Comparison of ENCODE assay signal across 8 cellular contexts in genomic region chr2:85560812-85561279, GRCh38. TPM values are rescaled to one million over a fixed set of nuclear protein-coding genes. Genes with fewer than 3 reads are reported as not detected.
DNase-seq lines count a peak whose midpoint lies in the region; ATAC-seq and TF ChIP-seq lines count a peak whose summit lies in the region.

No MANE protein-coding gene starts in this region.

- H3K36me3 Mint-ChIP-seq in activated T-helper 17 cell treated with anti-CD3 and anti-CD28 coated beads, Interleukin-2, amount 50 U/mL, for 72 hours (ENCODE audit: low read depth): peaks cover 36% of the 10 kb centered on the region

- peak overlapping the region; percentile 66 to 78 for H3K9ac ChIP-seq in stomach smooth muscle (ENCODE audit: low read length in 2 of 2)

- peak overlapping the region; percentile 92 for H3K27ac Mint-ChIP-seq in activated T-helper 17 cell treated with anti-CD3 and anti-CD28 coated beads, Interleukin-2, amount 50 U/mL, for 72 hours

- DNase-seq in iPS-NIHi11 (ENCODE audit: low spot score): peak; percentile 25
- DNase-seq in cerebellum (ENCODE audit: low spot score): no peak
- no peak for DNase-seq in occipital lobe (lab: John Stamatoyannopoulos, UW)
- DNase-seq in iPS-NIHi7 (ENCODE audit: extremely low spot score): no peak

- peaks cover 4% of the 10 kb centered on the region for H3K4me1 Mint-ChIP-seq in activated T-helper 17 cell treated with anti-CD3 and anti-CD28 coated beads, Interleukin-2, amount 50 U/mL, for 72 hours

- H3K27ac ChIP-seq in stomach smooth muscle (ENCODE audit: low read length): peak overlapping the region; percentile 74

- H3K27me3 Mint-ChIP-seq in activated T-helper 17 cell treated with anti-CD3 and anti-CD28 coated beads, Interleukin-2, amount 50 U/mL, for 72 hours: no peaks in the 10 kb centered on the region

- H3K4me1 ChIP-seq in stomach smooth muscle (ENCODE audit: control insufficient read depth, insufficient read depth, low read length): peaks cover 16% of the 10 kb centered on the region

- no peaks in the 10 kb centered on the region for H3K9me3 Mint-ChIP-seq in activated T-helper 17 cell treated with anti-CD3 and anti-CD28 coated beads, Interleukin-2, amount 50 U/mL, for 72 hours

- H3K4me3 ChIP-seq in GM12875 (ENCODE audit: low read depth, low read length) (peak overlapping the region; percentile 57), stomach smooth muscle (ENCODE audit: low read length in 2 of 2) (peak overlapping the region; percentile 78 to 99)

- ATAC-seq in HG02970 (IDR thresholded peaks at IDR 0.05; ENCODE audit: low FRiP score, unreplicated experiment): peak; percentile 2
- peak; percentile 43 for ATAC-seq in activated T-helper 17 cell treated with anti-CD3 and anti-CD28 coated beads, Interleukin-2, amount 50 U/mL, for 72 hours (replicated peaks)

- H3K36me3 ChIP-seq in stomach smooth muscle (ENCODE audit: control insufficient read depth in 2 of 2, insufficient read depth in 2 of 2, low read length in 2 of 2): peaks cover 0 to 14% of the 10 kb centered on the region in 2 donors

- no peaks in the 10 kb centered on the region for H3K9me3 ChIP-seq in stomach smooth muscle (ENCODE audit: control insufficient read depth in 2 of 2, low read length in 2 of 2)

- H3K4me3 Mint-ChIP-seq in activated T-helper 17 cell treated with anti-CD3 and anti-CD28 coated beads, Interleukin-2, amount 50 U/mL, for 72 hours: peak overlapping the region; percentile 93

- H3K27me3 ChIP-seq in stomach smooth muscle (ENCODE audit: control insufficient read depth in 1 of 2, insufficient read depth in 2 of 2, low read length in 2 of 2): no peaks in the 10 kb centered on the region

- no peak for TF ChIP-seq CTCF in GM12875 (IDR thresholded peaks at IDR 0.05; ENCODE audit: borderline replicate concordance, insufficient read depth, low read depth, low read length)

RNA-seq across cellular contexts. Expression of gene GGCX, which starts 0.4 kb away (rescaled TPM):
- 10 to 100 TPM; 21.3 to 21.7 TPM for total RNA-seq in activated T-helper 17 cell treated with anti-CD3 and anti-CD28 coated beads, Interleukin-2, amount 50 U/mL, for 72 hours
- total RNA-seq in cerebellum: 34.1 TPM
- 32.6 TPM for total RNA-seq in occipital lobe

RNA-seq across cellular contexts. Expression of gene VAMP8, which starts 16.5 kb away (rescaled TPM):
- total RNA-seq in activated T-helper 17 cell treated with anti-CD3 and anti-CD28 coated beads, Interleukin-2, amount 50 U/mL, for 72 hours: 100 to 1,000 TPM; 103 to 124 TPM
- 1.6 TPM for total RNA-seq in cerebellum
- total RNA-seq in occipital lobe: 0.94 TPM

RNA-seq across cellular contexts. Expression of gene MAT2A, which starts 21.9 kb away (rescaled TPM):
- total RNA-seq in activated T-helper 17 cell treated with anti-CD3 and anti-CD28 coated beads, Interleukin-2, amount 50 U/mL, for 72 hours: 100 to 1,000 TPM; 214 to 308 TPM
- 144 TPM for total RNA-seq in cerebellum
- total RNA-seq in occipital lobe: 95.1 TPM

RNA-seq across cellular contexts. Expression of gene VAMP5, which starts 23.4 kb away (rescaled TPM):
- 10 to 100 TPM; 36.8 to 51.2 TPM for total RNA-seq in activated T-helper 17 cell treated with anti-CD3 and anti-CD28 coated beads, Interleukin-2, amount 50 U/mL, for 72 hours
- 6.7 TPM for total RNA-seq in cerebellum
- total RNA-seq in occipital lobe: 3.6 TPM

RNA-seq across cellular contexts. Expression of gene RNF181, which starts 34.7 kb away (rescaled TPM):
- 100 to 1,000 TPM; 116 to 156 TPM for total RNA-seq in activated T-helper 17 cell treated with anti-CD3 and anti-CD28 coated beads, Interleukin-2, amount 50 U/mL, for 72 hours
- 39.8 TPM for total RNA-seq in cerebellum
- total RNA-seq in occipital lobe: 38.8 TPM

Comparison
In these comparisons a context has a peak if more than half of its experiments do, and no peak if none do; other contexts are left out.
1. RNA of gene VAMP8, which starts 16.5 kb away (total RNA-seq): 103 to 124 TPM in activated T-helper 17 cell treated with anti-CD3 and anti-CD28 coated beads, Interleukin-2, amount 50 U/mL, for 72 hours; 1.6 TPM in cerebellum (single experiment) and 0.94 TPM in occipital lobe (single experiment); every median in the first group is over 10 times any median in the second.